19 cellular contexts compared by ENCODE assay signal in the genomic region with DNA sequence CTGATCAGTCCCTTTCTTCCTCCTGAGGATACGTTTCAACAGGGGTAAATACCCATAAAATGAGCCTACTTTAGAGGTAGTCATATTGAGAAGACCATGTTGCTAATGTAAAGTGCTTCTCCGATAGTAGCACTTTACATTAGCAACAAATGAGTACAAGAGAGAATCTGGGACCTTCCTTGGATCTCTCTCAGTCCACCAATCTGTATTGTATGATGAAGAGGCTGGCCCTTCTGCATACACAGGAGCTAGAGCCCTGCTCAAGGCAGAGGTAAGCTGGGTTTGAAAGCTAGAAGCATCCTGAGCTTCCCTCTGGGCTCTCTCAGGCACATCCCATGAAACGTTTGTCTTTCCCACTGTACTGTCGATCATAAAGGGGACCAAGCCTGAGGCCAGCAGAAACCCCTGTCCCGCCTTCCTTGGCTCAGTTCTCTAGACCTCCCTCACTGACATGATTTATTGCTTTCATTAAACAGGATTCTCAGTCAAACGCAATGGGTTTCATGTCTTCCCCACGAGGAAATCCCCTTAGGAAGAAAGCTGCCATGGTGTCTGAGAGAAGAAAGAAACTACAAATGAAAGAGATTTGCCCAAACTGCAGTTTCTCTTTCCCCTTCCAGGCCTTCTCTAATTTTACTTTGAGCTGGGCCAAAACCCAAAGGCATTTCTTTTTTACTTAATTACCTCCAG.
DNase-seq lines count a peak whose midpoint lies in the region; ATAC-seq and TF ChIP-seq lines count a peak whose summit lies in the region.
"Had no signal": no experiment of that assay in that cellular context is flagged by ENCODE, and none has a peak within 500 bp of the region (broad histone marks: within the 10 kb centered on the region; RNA-seq: fewer than 3 reads in every experiment).

No MANE protein-coding gene starts in this region.

- peak overlapping the region; percentile 27 for H3K27ac Mint-ChIP-seq in T-helper 1 cell treated with Interleukin-12 subunit alpha and Interleukin-12 subunit beta and Interleukin-4 antibody, amounts not matched to agents 30 μg/mL and 1 μg/mL, for 36 hours
- no peak overlapping the region for H3K27ac Mint-ChIP-seq in neural progenitor cell
- H3K27ac Mint-ChIP-seq in naive thymus-derived CD8-positive, alpha-beta T cell = peak overlapping the region in 1 of 10 donors; percentile 31
- H3K27ac Mint-ChIP-seq: activated naive CD4-positive, alpha-beta T cell treated with anti-CD3 and anti-CD28 coated beads, Interleukin-2, amount 10 ng/mL, durations not matched to agents 7 days and 5 days; CD4-positive, alpha-beta T cell; effector memory CD8-positive, alpha-beta T cell had no signal

- peak; percentile 57 for ATAC-seq in GM19395 (IDR thresholded peaks at IDR 0.05; ENCODE audit: unreplicated experiment)
- no peak for ATAC-seq in naive thymus-derived CD8-positive, alpha-beta T cell
- ATAC-seq in HG02759 (IDR thresholded peaks at IDR 0.05; ENCODE audit: unreplicated experiment) = no peak
- ATAC-seq: effector memory CD8-positive, alpha-beta T cell; naive thymus-derived CD4-positive, alpha-beta T cell had no signal

- peaks cover 4% of the 10 kb centered on the region for H3K27me3 Mint-ChIP-seq in T-helper 1 cell treated with Interleukin-12 subunit alpha and Interleukin-12 subunit beta and Interleukin-4 antibody, amounts not matched to agents 30 μg/mL and 1 μg/mL, for 36 hours (ENCODE audit: low read depth)
- H3K27me3 Mint-ChIP-seq in neural progenitor cell (ENCODE audit: insufficient read depth, low read depth) = peaks cover 2% of the 10 kb centered on the region
- H3K27me3 Mint-ChIP-seq in naive thymus-derived CD8-positive, alpha-beta T cell = peaks cover 0 to 13% (median 6%) of the 10 kb centered on the region in 5 donors
- H3K27me3 Mint-ChIP-seq: CD4-positive, alpha-beta T cell had no signal

- no peak for TF ChIP-seq CTCF in neural progenitor cell (IDR thresholded peaks at IDR 0.05)

- H3K27ac ChIP-seq in neural progenitor cell = no peak overlapping the region
- H3K27ac ChIP-seq: 22Rv1 had no signal

- no peaks in the 10 kb centered on the region for H3K9me3 ChIP-seq in neural progenitor cell (ENCODE audit: low read depth)

- H2AFZ ChIP-seq in neural progenitor cell (replicated peaks) = no peak overlapping the region

- H3K4me3 Mint-ChIP-seq in T-helper 1 cell treated with Interleukin-12 subunit alpha and Interleukin-12 subunit beta and Interleukin-4 antibody, amounts not matched to agents 30 μg/mL and 1 μg/mL, for 36 hours = no peak overlapping the region
- H3K4me3 Mint-ChIP-seq in neural progenitor cell = peak overlapping the region; percentile 51
- H3K4me3 Mint-ChIP-seq in naive thymus-derived CD8-positive, alpha-beta T cell = no peak overlapping the region
- H3K4me3 Mint-ChIP-seq: activated naive CD4-positive, alpha-beta T cell treated with anti-CD3 and anti-CD28 coated beads, Interleukin-2, amount 10 ng/mL, durations not matched to agents 7 days and 5 days; CD4-positive, alpha-beta T cell; effector memory CD8-positive, alpha-beta T cell had no signal

- H3F3A ChIP-seq in neural progenitor cell (ENCODE audit: low read depth) = peaks cover 16% of the 10 kb centered on the region

- peaks cover 9% of the 10 kb centered on the region for H3K9me3 Mint-ChIP-seq in T-helper 1 cell treated with Interleukin-12 subunit alpha and Interleukin-12 subunit beta and Interleukin-4 antibody, amounts not matched to agents 30 μg/mL and 1 μg/mL, for 36 hours
- H3K9me3 Mint-ChIP-seq in neural progenitor cell = peaks cover 13% of the 10 kb centered on the region
- H3K9me3 Mint-ChIP-seq in naive thymus-derived CD8-positive, alpha-beta T cell = peaks cover 3 to 18% (median 7%) of the 10 kb centered on the region in 9 donors
- H3K9me3 Mint-ChIP-seq: CD4-positive, alpha-beta T cell had no signal

- H3K4me1 ChIP-seq in neural progenitor cell = peaks cover 26% of the 10 kb centered on the region

- no peaks in the 10 kb centered on the region for H3K79me2 ChIP-seq in neural progenitor cell (ENCODE audit: low read depth)

- H3K9ac ChIP-seq in neural progenitor cell = no peak overlapping the region

- no peaks in the 10 kb centered on the region for H3K36me3 ChIP-seq in neural progenitor cell

- peaks cover 6% of the 10 kb centered on the region for H3K36me3 Mint-ChIP-seq in T-helper 1 cell treated with Interleukin-12 subunit alpha and Interleukin-12 subunit beta and Interleukin-4 antibody, amounts not matched to agents 30 μg/mL and 1 μg/mL, for 36 hours (ENCODE audit: low read depth)
- H3K36me3 Mint-ChIP-seq in neural progenitor cell = peaks cover 5% of the 10 kb centered on the region
- peaks cover 3 to 8% (median 4%) of the 10 kb centered on the region in 3 donors for H3K36me3 Mint-ChIP-seq in naive thymus-derived CD8-positive, alpha-beta T cell
- H3K36me3 Mint-ChIP-seq: activated naive CD4-positive, alpha-beta T cell treated with anti-CD3 and anti-CD28 coated beads, Interleukin-2, amount 10 ng/mL, durations not matched to agents 7 days and 5 days had no signal

- no peaks in the 10 kb centered on the region for H3K27me3 ChIP-seq in neural progenitor cell

- no peaks in the 10 kb centered on the region for H4K20me1 ChIP-seq in neural progenitor cell (ENCODE audit: low read depth)

- POLR2A ChIA-PET in naive thymus-derived CD8-positive, alpha-beta T cell (lab: Charles Lee) = no interaction called here

- DNase-seq in T-helper 1 cell (no peak), M059J (ENCODE audit: low read depth) (peak; percentile 23), neural progenitor cell (ENCODE audit: low spot score) (no peak), COLO829 (ENCODE audit: low spot score) (no peak)
- DNase-seq in naive thymus-derived CD8-positive, alpha-beta T cell = no peak
- DNase-seq: activated naive CD4-positive, alpha-beta T cell treated with anti-CD3 and anti-CD28 coated beads, Interleukin-2, amount 10 ng/mL, durations not matched to agents 7 days and 5 days; CD4-positive, alpha-beta T cell; effector memory CD8-positive, alpha-beta T cell; EL; naive thymus-derived CD4-positive, alpha-beta T cell; NCI-H2171; SHP77; stimulated activated CD4-positive, alpha-beta T cell treated with anti-CD3 and anti-CD28 coated beads, Interleukin-1b, Interleukin-23, amount 100 ng/mL, for 48 hours; T-helper 9 cell; trophoblast cell had no signal

- H3K4me2 ChIP-seq in neural progenitor cell = no peak overlapping the region

- no peak overlapping the region for H3K4me3 ChIP-seq in neural progenitor cell

- peaks cover 21% of the 10 kb centered on the region for H3K4me1 Mint-ChIP-seq in T-helper 1 cell treated with Interleukin-12 subunit alpha and Interleukin-12 subunit beta and Interleukin-4 antibody, amounts not matched to agents 30 μg/mL and 1 μg/mL, for 36 hours (ENCODE audit: low read depth)
- H3K4me1 Mint-ChIP-seq in neural progenitor cell = peaks cover 27% of the 10 kb centered on the region
- peaks cover 0 to 4% (median 0%) of the 10 kb centered on the region in 4 donors for H3K4me1 Mint-ChIP-seq in naive thymus-derived CD8-positive, alpha-beta T cell
